In genomic region chr16:51532551-51532950, GRCh38 we compare ENCODE assay signal across 16 cellular contexts.
DNase-seq lines count a peak whose midpoint lies in the region; ATAC-seq, FAIRE-seq and TF ChIP-seq lines count a peak whose summit lies in the region.
"Had no signal": no experiment of that assay in that cellular context is flagged by ENCODE, and none has a peak within 500 bp of the region (broad histone marks: within the 10 kb centered on the region; RNA-seq: fewer than 3 reads in every experiment).

No MANE protein-coding gene starts in this region.

- H3K4me2 ChIP-seq in A549: peak overlapping the region; percentile 52
- H3K4me2 ChIP-seq: BLaER1 treated with 17β-estradiol and CSF1 and Interleukin-3, amounts not matched to agents 10 nM and 100 nM had no signal

- CTCF ChIA-PET in A549 (lab: Yijun Ruan, JAX) (no interaction called here), RWPE1 (lab: Yijun Ruan, JAX) (interaction anchor here (0.6 kb wide), 2 partner anchors 64 to 1677 kb away, joined by 3 read pairs; partner anchors contain the start of gene ZNF423)

- H3K36me3 ChIP-seq in left lung: no peaks in the 10 kb centered on the region
- H3K36me3 ChIP-seq: BLaER1 treated with 17β-estradiol and CSF1 and Interleukin-3, amounts not matched to agents 10 nM and 100 nM had no signal

- H3K4me3 ChIP-seq in A549: no peak overlapping the region
- no peak overlapping the region for H3K4me3 ChIP-seq in epithelial cell of esophagus (ENCODE audit: low read length)
- H3K4me3 ChIP-seq in left lung: no peak overlapping the region
- H3K4me3 ChIP-seq: BLaER1 treated with 17β-estradiol and CSF1 and Interleukin-3, amounts not matched to agents 10 nM and 100 nM had no signal

- TF ChIP-seq RAD21 in A549 (conservative IDR thresholded peaks at IDR 0.05 in 1 of 2, IDR thresholded peaks at IDR 0.05 in 1 of 2): no peak

- no peaks in the 10 kb centered on the region for H3K4me1 ChIP-seq in A549
- no peaks in the 10 kb centered on the region for H3K4me1 ChIP-seq in left lung

- H3K27ac ChIP-seq in A549 (no peak overlapping the region), RWPE1 (no peak overlapping the region), left lung (no peak overlapping the region)
- H3K27ac ChIP-seq: BLaER1 treated with 17β-estradiol and CSF1 and Interleukin-3, amounts not matched to agents 10 nM and 100 nM had no signal

- H3K27me3 ChIP-seq in left lung: no peaks in the 10 kb centered on the region
- H3K27me3 ChIP-seq: BLaER1 treated with 17β-estradiol and CSF1 and Interleukin-3, amounts not matched to agents 10 nM and 100 nM had no signal

- TF ChIP-seq EP300 in A549 (IDR thresholded peaks at IDR 0.05): no peak

- TF ChIP-seq POLR2A in A549 (IDR thresholded peaks at IDR 0.05; ENCODE audit: low read length): no peak

- POLR2A ChIA-PET in A549 (lab: Yijun Ruan, JAX) (no interaction called here), RWPE1 (lab: Yijun Ruan, JAX; ENCODE audit: low non-redundant PET) (no interaction called here)

- no peak for TF ChIP-seq CTCF in A549 (IDR thresholded peaks at IDR 0.05)
- TF ChIP-seq CTCF in RWPE1 (conservative IDR thresholded peaks at IDR 0.05; ENCODE audit: low read depth): no peak
- no peak for TF ChIP-seq CTCF in epithelial cell of esophagus (IDR thresholded peaks at IDR 0.05; ENCODE audit: insufficient read depth, low read depth, low read length, missing control alignments)
- no peak for TF ChIP-seq CTCF in left lung (IDR thresholded peaks at IDR 0.05)

- no peaks in the 10 kb centered on the region for H3K9me3 ChIP-seq in A549
- H3K9me3 ChIP-seq in left lung: no peaks in the 10 kb centered on the region

- WGBS in A549 (ENCODE audit: missing lambda C conversion rate): 13% methylated on average over 1 of the region's 1 CpG

- no peak for DNase-seq in A549 (ENCODE audit: low read depth in 1 of 2, low spot score in 1 of 2)
- peak; percentile 26 for DNase-seq in RWPE1 (ENCODE audit: low spot score)
- peak; percentile 62 for DNase-seq in epithelial cell of esophagus (ENCODE audit: low read depth)
- DNase-seq in renal cortical epithelial cell (ENCODE audit: low read depth): peak; percentile 44
- DNase-seq in left lung: no peak
- DNase-seq: 8988T; Calu3; CD8-positive, alpha-beta T cell; DMS79 treated with DMSO at 0.1 percent for 48 hours; GF-D8; H9 had no signal

- ATAC-seq in A549 (no peak), left lung (no peak), GM18870 (IDR thresholded peaks at IDR 0.05; ENCODE audit: unreplicated experiment) (no peak), HG03159 (IDR thresholded peaks at IDR 0.05; ENCODE audit: unreplicated experiment) (no peak)
- ATAC-seq: CD8-positive, alpha-beta T cell had no signal

- no peak for FAIRE-seq in A549 (lab: Jason Lieb, UNC)
- FAIRE-seq: GM19239, H1 had no signal

- intact Hi-C loops in left lung (cut with DNase I): no loop called here

TF ChIP-seq in A549, 52 proteins besides CTCF, POLR2A, EP300 and RAD21:
- TF ChIP-seq E2F6 (IDR thresholded peaks at IDR 0.05; ENCODE audit: borderline replicate concordance, low read depth) (no peak), HOXB5 (CRISPR knock-in tag; IDR thresholded peaks at IDR 0.05) (no peak), MAZ (IDR thresholded peaks at IDR 0.05; ENCODE audit: borderline replicate concordance, low read depth, low read length) (no peak), GATA3 (IDR thresholded peaks at IDR 0.05; ENCODE audit: borderline replicate concordance) (no peak), REST (IDR thresholded peaks at IDR 0.05) (no peak), PHF8 (IDR thresholded peaks at IDR 0.05; ENCODE audit: borderline replicate concordance, low read depth) (no peak), RARB (CRISPR knock-in tag; IDR thresholded peaks at IDR 0.05) (no peak), SREBF2 (IDR thresholded peaks at IDR 0.05) (no peak), FOXS1 (CRISPR knock-in tag; IDR thresholded peaks at IDR 0.05) (no peak), ESRRA (IDR thresholded peaks at IDR 0.05; ENCODE audit: borderline replicate concordance, low read length) (no peak), FOSL2 (IDR thresholded peaks at IDR 0.05) (no peak), FOSL2 (CRISPR knock-in tag; IDR thresholded peaks at IDR 0.05) (no peak), ZC3H11A (IDR thresholded peaks at IDR 0.05) (no peak), TP53 (CRISPR knock-in tag; IDR thresholded peaks at IDR 0.05) (no peak), ZNF302 (CRISPR knock-in tag; IDR thresholded peaks at IDR 0.05) (no peak)

Comparison
In these comparisons a context has a peak if more than half of its experiments do, and no peak if none do; other contexts are left out.
1. DNase-seq: peak in RWPE1 (single experiment), epithelial cell of esophagus (single experiment) and renal cortical epithelial cell (single experiment); none in A549 (0 of 2) and left lung (0 of 2).